17 cellular contexts compared by ENCODE assay signal in genomic region chr10:47449102-47449978, GRCh38. TPM values are rescaled to one million over a fixed set of nuclear protein-coding genes. Genes with fewer than 3 reads are reported as not detected.
A peak's percentile ranks its signal among the peaks of the same experiment; 100 is the strongest.
DNase-seq lines count a peak whose midpoint lies in the region; ATAC-seq and TF ChIP-seq lines count a peak whose summit lies in the region.
"Had no signal": no experiment of that assay in that cellular context is flagged by ENCODE, and none has a peak within 500 bp of the region (broad histone marks: within the 10 kb centered on the region; RNA-seq: fewer than 3 reads in every experiment).

No MANE protein-coding gene starts in this region.

- peak; percentile 9 to 37 for ATAC-seq in activated naive CD4-positive, alpha-beta T cell treated with anti-CD3 and anti-CD28 coated beads, Interleukin-2, amount 50 U/mL, for 72 hours
- peak; percentile 46 for ATAC-seq in Panc1
- no peak for ATAC-seq in GM21367 (IDR thresholded peaks at IDR 0.05; ENCODE audit: unreplicated experiment)
- no peak for ATAC-seq in Right ventricle myocardium inferior
- ATAC-seq: T-helper 17 cell had no signal

- no peak overlapping the region for H3K4me3 ChIP-seq in Panc1 (ENCODE audit: low read depth in 2 of 2, low read length in 2 of 2)
- H3K4me3 ChIP-seq: testis had no signal

- no peak overlapping the region for H3K27ac Mint-ChIP-seq in activated naive CD4-positive, alpha-beta T cell treated with anti-CD3 and anti-CD28 coated beads, Interleukin-2, amount 50 U/mL, for 72 hours
- H3K27ac Mint-ChIP-seq: activated CD4-positive, alpha-beta T cell treated with anti-CD3 and anti-CD28 coated beads, Interleukin-2, amount 10 ng/mL, durations not matched to agents 7 days and 5 days; activated T-helper 1 cell treated with anti-CD3 and anti-CD28 coated beads, Interleukin-12 subunit alpha, Interleukin-12 subunit beta, Interleukin-2, Interleukin-4 antibody, amounts not matched to agents 30 ng/mL and 10 ng/mL and 1 ng/mL, durations not matched to agents 14 hours and 24 hours and 36 hours; T-helper 17 cell had no signal

- CTCF ChIA-PET in Panc1 (lab: Charles Lee), result no interaction called here

- 0 out of 2 replicates have a peak, but pooled peaks cover 3% of the 10 kb centered on the region for H3K9me3 ChIP-seq in Panc1 (ENCODE audit: control insufficient read depth, insufficient read depth, low read depth, low read length)
- H3K9me3 ChIP-seq: testis had no signal

- H3K27ac ChIP-seq in Panc1 (ENCODE audit: low read length), result no peak overlapping the region
- H3K27ac ChIP-seq in substantia nigra (ENCODE audit: low read depth, low read length, poor library complexity, severe bottlenecking), result peak overlapping the region; percentile 35
- H3K27ac ChIP-seq: testis had no signal

- no peaks in the 10 kb centered on the region for H3K36me3 ChIP-seq in Panc1 (ENCODE audit: control insufficient read depth, insufficient read depth, low read length)

- POLR2A ChIA-PET in Panc1 (lab: Charles Lee), result no interaction called here

- H3K27me3 ChIP-seq in Panc1 (ENCODE audit: control insufficient read depth, insufficient read depth, low read length), result no peaks in the 10 kb centered on the region
- H3K27me3 ChIP-seq: testis had no signal

- in situ Hi-C loops in Panc1 (cut with HindIII; ENCODE audit: low pct_unique_long_range_greater_than_20kb, low sequenced_read_pairs), result no loop called here

- BruUV-seq in Panc1 (replicated peaks; lab: Mats Ljungman, UMichigan), result no TSS peak

- TF ChIP-seq CTCF in Panc1 (IDR thresholded peaks at IDR 0.05), result no peak

- H3K4me1 ChIP-seq in Panc1 (ENCODE audit: control insufficient read depth, insufficient read depth, low read length), result 0 out of 2 replicates have a peak, but pooled peaks cover 3% of the 10 kb centered on the region
- H3K4me1 ChIP-seq: testis had no signal

- DNase-seq in activated naive CD4-positive, alpha-beta T cell treated with anti-CD3 and anti-CD28 coated beads, Interleukin-2, amount 50 U/mL, for 72 hours (ENCODE audit: low spot score in 2 of 2), result no peak
- no peak for DNase-seq in activated naive CD4-positive, alpha-beta T cell treated with anti-CD3 and anti-CD28 coated beads, Interleukin-2, amount 50 U/mL, for 16 hours
- DNase-seq in Panc1 (ENCODE audit: low read depth, low spot score), result no peak
- peak; percentile 60 for DNase-seq in islet precursor cell
- DNase-seq in substantia nigra (lab: John Stamatoyannopoulos, UW), result peak in 4 of 49 donors; percentile 19 to 46 (median 28)
- DNase-seq in HT-29 (ENCODE audit: low spot score), result no peak
- DNase-seq in Right ventricle myocardium inferior (ENCODE audit: missing footprints), result no peak
- DNase-seq: activated CD4-positive, alpha-beta T cell treated with anti-CD3 and anti-CD28 coated beads, Interleukin-2, amount 10 ng/mL, durations not matched to agents 7 days and 5 days; DMS153; effector CD4-positive, alpha-beta T cell; mesendoderm; NCI-H1092; T-helper 17 cell; testis had no signal

- H3K9me3 Mint-ChIP-seq in activated naive CD4-positive, alpha-beta T cell treated with anti-CD3 and anti-CD28 coated beads, Interleukin-2, amount 50 U/mL, for 72 hours, result peaks cover 11 to 16% of the 10 kb centered on the region in 2 donors

- peaks cover 11 to 12% of the 10 kb centered on the region in 2 donors for H3K36me3 Mint-ChIP-seq in activated naive CD4-positive, alpha-beta T cell treated with anti-CD3 and anti-CD28 coated beads, Interleukin-2, amount 50 U/mL, for 72 hours

- intact Hi-C loops in Panc1 (cut with micrococcal nuclease; ENCODE audit: unreplicated experiment), result no loop called here
- intact Hi-C loops in Right ventricle myocardium inferior (cut with DNase I), result no loop called here

RNA-seq across cellular contexts. Expression of gene ANXA8, which starts 34.6 kb away (rescaled TPM):
- total RNA-seq in activated naive CD4-positive, alpha-beta T cell treated with anti-CD3 and anti-CD28 coated beads, Interleukin-2, amount 50 U/mL, for 72 hours, result not detected
- 0.72 TPM for total RNA-seq in Panc1 (2021; ENCODE audit: unreplicated experiment)
- polyA plus RNA-seq in Panc1 (2012; ENCODE audit: insufficient read length), result not detected
- total RNA-seq in HT-29 (2014; rRNA removed; shearing (Covaris generic)), result not detected in 2 replicates
- total RNA-seq in Right ventricle myocardium inferior, result 1.1 TPM
- total RNA-seq: activated T-helper 1 cell treated with anti-CD3 and anti-CD28 coated beads, Interleukin-12 subunit alpha, Interleukin-12 subunit beta, Interleukin-2, Interleukin-4 antibody, amounts not matched to agents 30 ng/mL and 10 ng/mL and 1 ng/mL, durations not matched to agents 14 hours and 24 hours and 36 hours; T-helper 17 cell had no signal

RNA-seq across cellular contexts. Expression of gene FAM25G, which starts 42.2 kb away (rescaled TPM):
- not detected for total RNA-seq in activated naive CD4-positive, alpha-beta T cell treated with anti-CD3 and anti-CD28 coated beads, Interleukin-2, amount 50 U/mL, for 72 hours
- total RNA-seq in Panc1 (2021; ENCODE audit: unreplicated experiment) (not detected), Right ventricle myocardium inferior (not detected)
- polyA plus RNA-seq in Panc1 (2012; ENCODE audit: insufficient read length), result not detected
- not detected in 2 replicates for total RNA-seq in HT-29 (2014; rRNA removed; shearing (Covaris generic))
- total RNA-seq: activated CD4-positive, alpha-beta T cell treated with anti-CD3 and anti-CD28 coated beads, Interleukin-2, amount 10 ng/mL, durations not matched to agents 7 days and 5 days; activated T-helper 1 cell treated with anti-CD3 and anti-CD28 coated beads, Interleukin-12 subunit alpha, Interleukin-12 subunit beta, Interleukin-2, Interleukin-4 antibody, amounts not matched to agents 30 ng/mL and 10 ng/mL and 1 ng/mL, durations not matched to agents 14 hours and 24 hours and 36 hours; osteoblast; T-helper 17 cell had no signal

Comparison
In these comparisons a context has a peak if more than half of its experiments do, and no peak if none do; other contexts are left out.
1. ATAC-seq: peak in activated naive CD4-positive, alpha-beta T cell treated with anti-CD3 and anti-CD28 coated beads, Interleukin-2, amount 50 U/mL, for 72 hours (2 of 2) and Panc1 (single experiment); none in GM21367 (single experiment) and Right ventricle myocardium inferior (single experiment).